23 cellular contexts compared by ENCODE assay signal in genomic region chr1:10948463-10948775, GRCh38.
DNase-seq lines count a peak whose midpoint lies in the region; FAIRE-seq and TF ChIP-seq lines count a peak whose summit lies in the region.
"Had no signal": no experiment of that assay in that cellular context is flagged by ENCODE, and none has a peak within 500 bp of the region (broad histone marks: within the 10 kb centered on the region; RNA-seq: fewer than 3 reads in every experiment).

No MANE protein-coding gene starts in this region.

- H3K4me3 ChIP-seq in kidney (ENCODE audit: low read length in 2 of 2): no peak overlapping the region
- H3K4me3 ChIP-seq: GM23338 had no signal

- peaks cover 0 to 11% of the 10 kb centered on the region in 2 donors for H3K4me1 ChIP-seq in kidney (ENCODE audit: control insufficient read depth in 1 of 2, insufficient read depth in 1 of 2, low read depth in 1 of 2, low read length in 2 of 2)

- no peak overlapping the region for H3K9ac ChIP-seq in kidney (ENCODE audit: low read length in 2 of 2)

- DNase-seq in G401 (ENCODE audit: low spot score) (peak; percentile 19), NCI-H524 (lab: John Stamatoyannopoulos, UW) (peak; percentile 44 to 65), NCI-H82 treated with DMSO at 0.1 percent for 48 hours (lab: John Stamatoyannopoulos, UW; ENCODE audit: unreplicated experiment) (peak; percentile 22), kidney (peak; percentile 59), GM19239 (ENCODE audit: insufficient read length, low spot score) (no peak), NCI-H1436 treated with DMSO at 0.1 percent for 48 hours (lab: John Stamatoyannopoulos, UW) (no peak), cardiac septum (ENCODE audit: low spot score) (no peak)
- DNase-seq: ACHN; BE2C; C1 segment of cervical spinal cord; CD4-positive, CD25-positive, alpha-beta regulatory T cell; CD8-positive, alpha-beta memory T cell; COR-L47; DMS53; DND-41; EL; HCEC 1CT had no signal

- no peak for FAIRE-seq in kidney (lab: Jason Lieb, UNC)
- FAIRE-seq in GM19239 (lab: Jason Lieb, UNC): no peak
- FAIRE-seq: A204.1, G401.6, GM12892, GM18507, H54 had no signal

- no peak overlapping the region for H3K27ac ChIP-seq in kidney (ENCODE audit: low read depth in 2 of 2, low read length in 2 of 2)

- no peak for TF ChIP-seq CTCF in kidney (IDR thresholded peaks at IDR 0.05; ENCODE audit: borderline replicate concordance, extremely low read depth, insufficient read depth)

- peaks cover under 1% of the 10 kb centered on the region in 2 donors for H3K9me3 ChIP-seq in kidney (ENCODE audit: control insufficient read depth in 1 of 2, low read length in 2 of 2)
- H3K9me3 ChIP-seq: BE2C had no signal

- in situ Hi-C loops in G401 (cut with HindIII; ENCODE audit: low sequenced_read_pairs): no loop called here

- intact Hi-C loops in kidney (cut with DNase I) (no loop called here), cardiac septum (cut with DNase I) (loop anchor here (10.0 kb wide), 1 partner anchor 434 kb away; no protein-coding TSS in a partner anchor)

- H3K36me3 ChIP-seq in kidney (ENCODE audit: control insufficient read depth in 1 of 2, insufficient read depth in 2 of 2, low read length in 2 of 2): no peaks in the 10 kb centered on the region
- H3K36me3 ChIP-seq: BE2C had no signal

Comparison
In these comparisons a context has a peak if more than half of its experiments do, and no peak if none do; other contexts are left out.
1. DNase-seq: peak in G401 (single experiment), NCI-H524 (2 of 2), NCI-H82 treated with DMSO at 0.1 percent for 48 hours (single experiment) and kidney (single experiment); none in GM19239 (single experiment), NCI-H1436 treated with DMSO at 0.1 percent for 48 hours (single experiment) and cardiac septum (single experiment).